8 cellular contexts compared by ENCODE assay signal in the genomic region with DNA sequence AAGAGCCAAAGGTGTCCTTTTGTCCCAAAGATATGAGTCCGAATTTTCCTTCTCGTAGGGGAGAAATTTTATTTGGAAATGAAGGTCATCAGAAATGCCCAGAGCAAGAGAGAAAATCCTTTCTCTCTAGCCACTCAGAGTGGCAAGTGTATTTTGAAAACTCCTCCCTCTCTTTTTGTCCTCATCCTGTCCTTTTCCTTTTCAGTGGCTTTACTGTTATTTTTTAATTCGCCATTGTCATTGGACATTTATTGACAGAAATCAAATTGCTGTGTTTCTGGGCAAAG. TPM values are rescaled to one million over a fixed set of nuclear protein-coding genes. Genes with fewer than 3 reads are reported as not detected.
A peak's percentile ranks its signal among the peaks of the same experiment; 100 is the strongest.
DNase-seq lines count a peak whose midpoint lies in the region; TF ChIP-seq lines count a peak whose summit lies in the region.

No MANE protein-coding gene starts in this region.

- H3K4me3 ChIP-seq in mononuclear cell (ENCODE audit: low read length) (peak overlapping the region; percentile 47), vagina (peak overlapping the region; percentile 47 to 53)

- intact Hi-C loops in vagina (cut with DNase I) = no loop called here

- H3K9me3 ChIP-seq in mononuclear cell (ENCODE audit: low read depth, low read length) (no peaks in the 10 kb centered on the region), vagina (no peaks in the 10 kb centered on the region)

- TF ChIP-seq POLR2A in vagina (IDR thresholded peaks at IDR 0.05) = no peak

- H3K36me3 Mint-ChIP-seq in activated naive CD4-positive, alpha-beta T cell treated with anti-CD3 and anti-CD28 coated beads, Interleukin-2, amount 10 ng/mL, durations not matched to agents 7 days and 5 days = peaks cover 3% of the 10 kb centered on the region

- peak overlapping the region; percentile 88 for H3K27ac Mint-ChIP-seq in activated naive CD4-positive, alpha-beta T cell treated with anti-CD3 and anti-CD28 coated beads, Interleukin-2, amount 10 ng/mL, durations not matched to agents 7 days and 5 days

- H3K36me3 ChIP-seq in vagina = no peaks in the 10 kb centered on the region

- TF ChIP-seq CTCF in vagina (IDR thresholded peaks at IDR 0.05) = no peak

- H3K4me1 Mint-ChIP-seq in activated naive CD4-positive, alpha-beta T cell treated with anti-CD3 and anti-CD28 coated beads, Interleukin-2, amount 10 ng/mL, durations not matched to agents 7 days and 5 days = peaks cover 36% of the 10 kb centered on the region

- peak overlapping the region; percentile 60 for H3K27ac ChIP-seq in vagina

- H3K4me3 Mint-ChIP-seq in activated naive CD4-positive, alpha-beta T cell treated with anti-CD3 and anti-CD28 coated beads, Interleukin-2, amount 10 ng/mL, durations not matched to agents 7 days and 5 days = peak overlapping the region; percentile 70

- CTCF ChIA-PET in activated naive CD4-positive, alpha-beta T cell treated with anti-CD3 and anti-CD28 coated beads, Interleukin-2, amount 10 ng/mL, durations not matched to agents 7 days and 5 days (lab: Charles Lee) = interaction anchor here (0.7 kb wide), 1 partner anchor 49 kb away, joined by 4 read pairs; no protein-coding TSS in a partner anchor

- H3K4me1 ChIP-seq in mononuclear cell (ENCODE audit: insufficient read depth, low read length) (peaks cover 7% of the 10 kb centered on the region), vagina (peaks cover 27% of the 10 kb centered on the region)

- no peak for DNase-seq in activated naive CD4-positive, alpha-beta T cell treated with anti-CD3 and anti-CD28 coated beads, Interleukin-2, amount 10 ng/mL, durations not matched to agents 7 days and 5 days
- DNase-seq in activated naive CD4-positive, alpha-beta T cell treated with Interleukin-2 at 50 U/mL for 16 hours = no peak
- DNase-seq in cerebellar cortex (ENCODE audit: low spot score) (peak; percentile 43), vagina (ENCODE audit: extremely low spot score in 2 of 2) (no peak), GF-D8 (lab: John Stamatoyannopoulos, UW) (no peak), SKM-1 (lab: John Stamatoyannopoulos, UW; ENCODE audit: unreplicated experiment) (no peak), NCI-H187 (lab: John Stamatoyannopoulos, UW) (no peak)

- no peaks in the 10 kb centered on the region for H3K27me3 ChIP-seq in mononuclear cell (ENCODE audit: insufficient read depth, low read length)
- H3K27me3 ChIP-seq in vagina = no peaks in the 10 kb centered on the region

- H3K9me3 Mint-ChIP-seq in activated naive CD4-positive, alpha-beta T cell treated with anti-CD3 and anti-CD28 coated beads, Interleukin-2, amount 10 ng/mL, durations not matched to agents 7 days and 5 days = no peaks in the 10 kb centered on the region

- no peaks in the 10 kb centered on the region for H3K27me3 Mint-ChIP-seq in activated naive CD4-positive, alpha-beta T cell treated with anti-CD3 and anti-CD28 coated beads, Interleukin-2, amount 10 ng/mL, durations not matched to agents 7 days and 5 days

RNA-seq across cellular contexts. Expression of gene TET1, which starts 39.6 kb away (rescaled TPM):
- total RNA-seq in mononuclear cell (1.5 TPM), vagina (3.2 TPM)
